In the genomic region with DNA sequence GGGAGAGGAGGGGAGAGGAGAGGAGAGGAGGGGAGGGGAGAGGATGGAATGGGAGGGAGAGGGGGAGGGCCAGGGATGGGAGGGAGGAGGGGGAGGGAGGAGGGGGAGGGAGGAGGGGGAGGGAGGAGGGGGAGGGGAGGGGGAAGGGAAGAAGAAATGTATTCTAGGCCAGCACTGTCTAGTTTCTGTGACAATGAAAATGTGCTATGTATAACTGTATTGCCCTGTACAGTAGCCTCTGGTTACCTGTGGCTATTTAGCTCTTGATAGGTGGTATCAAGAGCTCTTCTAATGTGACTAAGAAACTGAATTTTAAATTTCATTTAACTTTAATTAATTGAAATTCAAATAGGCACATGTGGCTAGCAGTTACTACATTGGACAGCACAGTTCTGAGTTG, we compare ENCODE assay signal across 31 cellular contexts.
"Had no signal": no experiment of that assay in that cellular context is flagged by ENCODE, and none has a peak within 500 bp of the region (broad histone marks: within the 10 kb centered on the region; RNA-seq: fewer than 3 reads in every experiment).

No MANE protein-coding gene starts in this region.

- H3K9me3 Mint-ChIP-seq: naive thymus-derived CD8-positive, alpha-beta T cell; natural killer cell treated with Interleukin-12 subunit alpha and Interleukin-12 subunit beta and Interleukin-15 and Interleukin-18, amount 100 ng/mL, for 72 hours; nephron progenitor cell; stimulated activated naive CD8-positive, alpha-beta T cell treated with anti-CD3 and anti-CD28 coated beads, Interleukin-15, amount 100 ng/mL, for 72 hours; type B pancreatic cell had no signal

- DNase-seq: naive B cell; naive thymus-derived CD8-positive, alpha-beta T cell; nephron progenitor cell; nucleus accumbens; pancreas; retina; spleen; stimulated activated CD4-positive, alpha-beta T cell treated with anti-CD3 and anti-CD28 coated beads, Interleukin-12 subunit alpha, Interleukin-12 subunit beta, amount 100 ng/mL, for 4 hours; stimulated activated CD4-positive, alpha-beta T cell treated with anti-CD3 and anti-CD28 coated beads, Interleukin-1b, Interleukin-23, amount 100 ng/mL, for 48 hours; stimulated activated CD4-positive, alpha-beta T cell treated with anti-CD3 and anti-CD28 coated beads, Interleukin-4, amount 100 ng/mL, for 1 hour; stimulated activated CD4-positive, alpha-beta T cell treated with anti-CD3 and anti-CD28 coated beads, Interleukin-4, amount 100 ng/mL, for 4 hours; stimulated activated CD8-positive, alpha-beta memory T cell treated with anti-CD3 and anti-CD28 coated beads, Interleukin-4, amount 100 ng/mL, for 48 hours; stimulated activated naive CD4-positive, alpha-beta T cell; stimulated activated naive CD8-positive, alpha-beta T cell treated with anti-CD3 and anti-CD28 coated beads, Interleukin-15, amount 100 ng/mL, for 72 hours; stimulated activated naive CD8-positive, alpha-beta T cell treated with anti-CD3 and anti-CD28 coated beads, Interleukin-15, Interleukin-2, amounts not matched to agents 100 U/mL and 50 U/mL, for 24 hours; substantia nigra; testis; tibial artery; transverse colon; upper lobe of right lung; uterus had no signal

- H3K4me3 Mint-ChIP-seq: naive B cell; naive thymus-derived CD8-positive, alpha-beta T cell; natural killer cell treated with Interleukin-12 subunit alpha and Interleukin-12 subunit beta and Interleukin-15 and Interleukin-18, amount 100 ng/mL, for 72 hours; nephron progenitor cell; neural crest cell; stimulated activated naive CD8-positive, alpha-beta T cell treated with anti-CD3 and anti-CD28 coated beads, Interleukin-15, amount 100 ng/mL, for 72 hours; type B pancreatic cell had no signal

- H3K36me3 ChIP-seq: neutrophil, pancreas, prostate gland, right atrium auricular region, spleen, suprapubic skin, tibial artery, transverse colon, upper lobe of right lung, uterus had no signal

- H3K27me3 Mint-ChIP-seq: naive thymus-derived CD8-positive, alpha-beta T cell; natural killer cell treated with Interleukin-12 subunit alpha and Interleukin-12 subunit beta and Interleukin-15 and Interleukin-18, amount 100 ng/mL, for 72 hours; stimulated activated naive CD8-positive, alpha-beta T cell treated with anti-CD3 and anti-CD28 coated beads, Interleukin-15, amount 100 ng/mL, for 72 hours had no signal

- ATAC-seq: naive thymus-derived CD8-positive, alpha-beta T cell; natural killer cell treated with Interleukin-12 subunit alpha and Interleukin-12 subunit beta and Interleukin-15 and Interleukin-18, amount 100 ng/mL, for 72 hours; pancreas; sciatic nerve; stimulated activated naive CD8-positive, alpha-beta T cell treated with anti-CD3 and anti-CD28 coated beads, Interleukin-15, amount 100 ng/mL, for 72 hours; stimulated activated naive CD8-positive, alpha-beta T cell treated with anti-CD3 and anti-CD28 coated beads, Interleukin-15, Interleukin-2, amounts not matched to agents 100 U/mL and 50 U/mL, for 24 hours; upper lobe of right lung had no signal

- H3K27me3 ChIP-seq: neutrophil, pancreas, right atrium auricular region, spleen, suprapubic skin, testis, tibial artery, transverse colon, upper lobe of right lung, uterus had no signal

- H3K27ac ChIP-seq: neutrophil, pancreas, prostate gland, right atrium auricular region, skin epidermis, spleen, suprapubic skin, testis, tibial artery, transverse colon, upper lobe of right lung, uterus had no signal

- H3K36me3 Mint-ChIP-seq: naive B cell; naive thymus-derived CD8-positive, alpha-beta T cell; natural killer cell treated with Interleukin-12 subunit alpha and Interleukin-12 subunit beta and Interleukin-15 and Interleukin-18, amount 100 ng/mL, for 72 hours; type B pancreatic cell had no signal

- H3K4me1 Mint-ChIP-seq: naive B cell; nephron progenitor cell; neural crest cell; stimulated activated naive CD8-positive, alpha-beta T cell treated with anti-CD3 and anti-CD28 coated beads, Interleukin-15, amount 100 ng/mL, for 72 hours had no signal

- H3K4me2 ChIP-seq: smooth muscle cell had no signal

- H3K4me1 ChIP-seq: pancreas, prostate gland, right atrium auricular region, spleen, suprapubic skin, testis, tibial artery, transverse colon, upper lobe of right lung, uterus had no signal

- H3K27ac Mint-ChIP-seq: naive thymus-derived CD8-positive, alpha-beta T cell; natural killer cell treated with Interleukin-12 subunit alpha and Interleukin-12 subunit beta and Interleukin-15 and Interleukin-18, amount 100 ng/mL, for 72 hours; nephron progenitor cell; stimulated activated naive CD8-positive, alpha-beta T cell treated with anti-CD3 and anti-CD28 coated beads, Interleukin-15, amount 100 ng/mL, for 72 hours; type B pancreatic cell had no signal

- FAIRE-seq: pancreas had no signal

- H3K4me3 ChIP-seq: pancreas, prostate gland, right atrium auricular region, skin epidermis, smooth muscle cell, spleen, suprapubic skin, testis, tibial artery, transverse colon, upper lobe of right lung, uterus had no signal

- H3K9me3 ChIP-seq: neutrophil, pancreas, prostate gland, right atrium auricular region, spleen, suprapubic skin, testis, tibial artery, transverse colon, upper lobe of right lung, uterus had no signal
